ENCODE assay signal across 8 cellular contexts in genomic region chr1:145858238-145858936, GRCh38. TPM values are rescaled to one million over a fixed set of nuclear protein-coding genes. Genes with fewer than 3 reads are reported as not detected.
A peak's percentile ranks its signal among the peaks of the same experiment; 100 is the strongest.
DNase-seq lines count a peak whose midpoint lies in the region; ATAC-seq and TF ChIP-seq lines count a peak whose summit lies in the region.

No MANE protein-coding gene starts in this region.

- H3K4me3 ChIP-seq in ACC112 (ENCODE audit: low read depth, low read length) = peak overlapping the region; percentile 99
- peak overlapping the region; percentile 84 to 85 for H3K4me3 ChIP-seq in left lung

- ATAC-seq in GM18868 (IDR thresholded peaks at IDR 0.05; ENCODE audit: unreplicated experiment) (peak; percentile 7), left lung (peak; percentile 37)

- H3K4me1 ChIP-seq in ACC112 (ENCODE audit: control insufficient read depth, insufficient read depth, low read length, unreplicated experiment) (peaks cover 14% of the 10 kb centered on the region), left lung (peaks cover 3 to 21% of the 10 kb centered on the region in 2 donors)

- no peak for TF ChIP-seq CTCF in left lung (IDR thresholded peaks at IDR 0.05)

- H3K36me3 ChIP-seq in ACC112 (ENCODE audit: insufficient read depth, low read length) (peaks cover 19% of the 10 kb centered on the region; the same call in 1 of the 2 replicates), left lung (peaks cover 0 to 35% of the 10 kb centered on the region in 2 donors)

- peaks cover 23% of the 10 kb centered on the region for H3K79me2 ChIP-seq in ACC112 (ENCODE audit: control insufficient read depth, insufficient read depth, low read length, unreplicated experiment)

- H2AFZ ChIP-seq in ACC112 (ENCODE audit: low read length, unreplicated experiment) = peak overlapping the region; percentile 95

- peak; percentile 30 for DNase-seq in LoVo (ENCODE audit: low spot score)
- DNase-seq in UCSD-AML1 (lab: John Stamatoyannopoulos, UW; ENCODE audit: unreplicated experiment) = peak; percentile 77
- peak; percentile 74 for DNase-seq in cerebellar cortex (ENCODE audit: low spot score)
- DNase-seq in left lung = peak; percentile 64 to 88
- DNase-seq in stimulated activated CD4-positive, alpha-beta T cell treated with anti-CD3 and anti-CD28 coated beads, TNF-alpha, amount 100 ng/mL, for 24 hours (ENCODE audit: low read depth in 3 of 3) = peak; percentile 6 to 41 (median 34)
- no peak for DNase-seq in middle frontal gyrus (ENCODE audit: extremely low spot score, low spot score)

- no peaks in the 10 kb centered on the region for H3K9me3 ChIP-seq in left lung

- intact Hi-C loops in left lung (cut with DNase I) = no loop called here

- no peaks in the 10 kb centered on the region for H3K27me3 ChIP-seq in ACC112 (ENCODE audit: insufficient read depth, low read length)
- H3K27me3 ChIP-seq in left lung = no peaks in the 10 kb centered on the region

- H3K27ac ChIP-seq in ACC112 (ENCODE audit: low read depth, low read length) (no peak overlapping the region), left lung (peak overlapping the region; percentile 87 to 88)

RNA-seq across cellular contexts. Expression of gene PIAS3, which starts 0.5 kb away (rescaled TPM):
- 10 to 100 TPM; 35.8 to 42.6 TPM for total RNA-seq in left lung

RNA-seq across cellular contexts. Expression of gene NUDT17, which starts 13.0 kb away (rescaled TPM):
- total RNA-seq in left lung = 1 to 10 TPM; 2.7 to 4.5 TPM

RNA-seq across cellular contexts. Expression of gene ANKRD35, which starts 27.3 kb away (rescaled TPM):
- 1 to 10 TPM; 1.4 to 3.4 TPM for total RNA-seq in left lung

RNA-seq across cellular contexts. Expression of gene POLR3C, which starts 34.4 kb away (rescaled TPM):
- total RNA-seq in left lung = 10 to 100 TPM; 20.1 to 27.4 TPM

RNA-seq across cellular contexts. Expression of gene RNF115, which starts 34.5 kb away (rescaled TPM):
- 10 to 100 TPM; 11.8 to 14.7 TPM for total RNA-seq in left lung
